Comparison of ENCODE assay signal across 1 cellular context in genomic region chr5:17224858-17225436, GRCh38.
TF ChIP-seq lines count a peak whose summit lies in the region.

No MANE protein-coding gene starts in this region.

TF ChIP-seq in GM12878, 131 proteins besides CTCF, POLR2A, EP300 and RAD21 (continued from another document and continues in another):
- TF ChIP-seq RFX5 (IDR thresholded peaks at IDR 0.05; ENCODE audit: low read depth, low read length) (no peak), PAX8 (IDR thresholded peaks at IDR 0.05) (no peak), MTA2 (IDR thresholded peaks at IDR 0.05; ENCODE audit: low read depth) (peak; percentile 87), RELB (IDR thresholded peaks at IDR 0.05; ENCODE audit: low read depth) (peak; percentile 90), CHD4 (IDR thresholded peaks at IDR 0.05) (no peak), POLR2AphosphoS2 (IDR thresholded peaks at IDR 0.05; ENCODE audit: low read depth, low read length) (no peak), ELK1 (IDR thresholded peaks at IDR 0.05; ENCODE audit: low read depth, low read length) (no peak), ZBTB4 (CRISPR knock-in tag; IDR thresholded peaks at IDR 0.05) (no peak), ZBTB11 (CRISPR knock-in tag; IDR thresholded peaks at IDR 0.05) (no peak), POLR2AphosphoS5 (IDR thresholded peaks at IDR 0.05; ENCODE audit: low read length) (peak; percentile 61), KLF5 (IDR thresholded peaks at IDR 0.05; ENCODE audit: partially characterized antibody) (no peak), MAX (IDR thresholded peaks at IDR 0.05; ENCODE audit: low read depth, low read length) (no peak), CHD2 (IDR thresholded peaks at IDR 0.05; ENCODE audit: borderline replicate concordance, low read depth, low read length) (no peak), MLLT1 (IDR thresholded peaks at IDR 0.05) (no peak), CEBPZ (IDR thresholded peaks at IDR 0.05; ENCODE audit: low read depth, low read length) (no peak), PRDM15 (CRISPR knock-in tag; IDR thresholded peaks at IDR 0.05) (no peak), BCL11A (IDR thresholded peaks at IDR 0.05; ENCODE audit: low read depth, low read length) (peak; percentile 81), HSF1 (IDR thresholded peaks at IDR 0.05; ENCODE audit: low read depth, low read length) (no peak), ESRRA (IDR thresholded peaks at IDR 0.05; ENCODE audit: low read length) (no peak), JUNB (IDR thresholded peaks at IDR 0.05) (peak; percentile 83), CHD1 (IDR thresholded peaks at IDR 0.05; ENCODE audit: low read depth, low read length) (no peak), SMC3 (IDR thresholded peaks at IDR 0.05; ENCODE audit: borderline replicate concordance, low read length) (no peak), ZZZ3 (IDR thresholded peaks at IDR 0.05; ENCODE audit: control insufficient read depth, insufficient read length, low read depth) (no peak), IRF3 (IDR thresholded peaks at IDR 0.05) (no peak), NR2C1 (IDR thresholded peaks at IDR 0.05) (no peak), PBX3 (IDR thresholded peaks at IDR 0.05; ENCODE audit: insufficient replicate concordance, low read depth, low read length) (no peak), LARP7 (IDR thresholded peaks at IDR 0.05) (no peak)
